In genomic region chr22:22934543-22935055, GRCh38 we compare ENCODE assay signal across 28 cellular contexts. TPM values are rescaled to one million over a fixed set of nuclear protein-coding genes. Genes with fewer than 3 reads are reported as not detected.
DNase-seq lines count a peak whose midpoint lies in the region; ATAC-seq and TF ChIP-seq lines count a peak whose summit lies in the region.
"Had no signal": no experiment of that assay in that cellular context is flagged by ENCODE, and none has a peak within 500 bp of the region (broad histone marks: within the 10 kb centered on the region; RNA-seq: fewer than 3 reads in every experiment).

No MANE protein-coding gene starts in this region.

- peak overlapping the region; percentile 56 to 87 (median 78) for H3K4me3 Mint-ChIP-seq in naive B cell
- H3K4me3 Mint-ChIP-seq: activated T-helper 1 cell treated with anti-CD3 and anti-CD28 coated beads, Interleukin-12 subunit alpha, Interleukin-12 subunit beta, Interleukin-2, Interleukin-4 antibody, amounts not matched to agents 30 ng/mL and 10 ng/mL and 1 ng/mL, durations not matched to agents 14 hours and 24 hours and 36 hours; CD4-positive, CD25-positive, alpha-beta regulatory T cell; endodermal cell; neural progenitor cell had no signal

- H3K4me1 Mint-ChIP-seq in naive B cell, result peaks cover 80 to 99% (median 99%) of the 10 kb centered on the region in 3 donors
- H3K4me1 Mint-ChIP-seq: neural progenitor cell had no signal

- H3K27me3 Mint-ChIP-seq in naive B cell, result no peaks in the 10 kb centered on the region

- peak; percentile 17 for TF ChIP-seq POLR2A in GM18526 (IDR thresholded peaks at IDR 0.05; ENCODE audit: extremely low read depth, insufficient read length)

- peak overlapping the region; percentile 98 to 100 (median 100) for H3K27ac Mint-ChIP-seq in naive B cell
- H3K27ac Mint-ChIP-seq: activated T-helper 1 cell treated with anti-CD3 and anti-CD28 coated beads, Interleukin-12 subunit alpha, Interleukin-12 subunit beta, Interleukin-2, Interleukin-4 antibody, amounts not matched to agents 30 ng/mL and 10 ng/mL and 1 ng/mL, durations not matched to agents 14 hours and 24 hours and 36 hours; CD4-positive, CD25-positive, alpha-beta regulatory T cell; endodermal cell had no signal

- DNase-seq in RPMI8226, result peak; percentile 62
- no peak for DNase-seq in naive B cell
- DNase-seq in stimulated activated CD4-positive, alpha-beta T cell treated with anti-CD3 and anti-CD28 coated beads, Interleukin-2, amount 100 ng/mL, for 48 hours, result no peak
- no peak for DNase-seq in AG08395 (ENCODE audit: low spot score)
- no peak for DNase-seq in SW 1271 (lab: John Stamatoyannopoulos, UW)
- DNase-seq: activated CD4-positive, alpha-beta T cell treated with anti-CD3 and anti-CD28 coated beads, Interleukin-2, amount 50 U/mL, for 48 hours; activated naive CD4-positive, alpha-beta T cell treated with anti-CD3 and anti-CD28 coated beads, Interleukin-2, amount 50 U/mL, for 16 hours; CD4-positive, CD25-positive, alpha-beta regulatory T cell; colonic mucosa; DND-41; endodermal cell; foreskin keratinocyte; KBM-7; NCI-H146; PC-9; right cardiac atrium; SHP77; stimulated activated CD4-positive, alpha-beta T cell treated with anti-CD3 and anti-CD28 coated beads, Interleukin-4, amount 100 ng/mL, for 1 hour; T1000; testis had no signal

- no peaks in the 10 kb centered on the region for H3K9me3 Mint-ChIP-seq in naive B cell
- H3K9me3 Mint-ChIP-seq: activated T-helper 1 cell treated with anti-CD3 and anti-CD28 coated beads, Interleukin-12 subunit alpha, Interleukin-12 subunit beta, Interleukin-2, Interleukin-4 antibody, amounts not matched to agents 30 ng/mL and 10 ng/mL and 1 ng/mL, durations not matched to agents 14 hours and 24 hours and 36 hours; CD4-positive, CD25-positive, alpha-beta regulatory T cell; endodermal cell; neural progenitor cell had no signal

- peak overlapping the region; percentile 7; the same call in 1 of the 2 replicates for H3K27ac ChIP-seq in C4-2B
- H3K27ac ChIP-seq: breast epithelium, colonic mucosa, esophagus muscularis mucosa, foreskin keratinocyte, neural progenitor cell, PC-9, testis had no signal

- no peak for TF ChIP-seq CTCF in C4-2B (conservative IDR thresholded peaks at IDR 0.05)

- H3K36me3 Mint-ChIP-seq in naive B cell, result no peaks in the 10 kb centered on the region
- H3K36me3 Mint-ChIP-seq: CD4-positive, CD25-positive, alpha-beta regulatory T cell; neural progenitor cell had no signal

- ATAC-seq in naive B cell (ENCODE audit: low read depth in 2 of 2) (no peak), HG03108 (IDR thresholded peaks at IDR 0.05; ENCODE audit: unreplicated experiment) (no peak)
- ATAC-seq: foreskin keratinocyte, right cardiac atrium had no signal

RNA-seq across cellular contexts. Expression of gene IGLL5, which starts 47.0 kb away (rescaled TPM):
- 100 to 1,000 TPM; 233 to 640 (median 475) TPM for polyA plus RNA-seq in naive B cell (ENCODE audit: low read depth in 6 of 6)
- polyA plus RNA-seq: AG04450, foreskin keratinocyte, right cardiac atrium had no signal
